8 cellular contexts compared by ENCODE assay signal in genomic region chr9:89436963-89437625, GRCh38.
DNase-seq lines count a peak whose midpoint lies in the region; ATAC-seq, FAIRE-seq and TF ChIP-seq lines count a peak whose summit lies in the region.

No MANE protein-coding gene starts in this region.

- FAIRE-seq in kidney (lab: Jason Lieb, UNC): no peak

- peaks cover 94% of the 10 kb centered on the region for H3K4me1 ChIP-seq in KMS-11 (ENCODE audit: low read depth, poor library complexity, severe bottlenecking)
- H3K4me1 ChIP-seq in kidney (ENCODE audit: control insufficient read depth in 1 of 2, insufficient read depth in 1 of 2, low read depth in 1 of 2, low read length in 2 of 2): peaks cover 34 to 60% of the 10 kb centered on the region in 2 donors

- intact Hi-C loops in kidney (cut with DNase I): no loop called here
- intact Hi-C loops in posterior vena cava (cut with DNase I): no loop called here

- no peaks in the 10 kb centered on the region; the same call in 1 of the 2 replicates for H3K36me3 ChIP-seq in KMS-11 (ENCODE audit: insufficient read depth)
- no peaks in the 10 kb centered on the region for H3K36me3 ChIP-seq in kidney (ENCODE audit: control insufficient read depth in 1 of 2, insufficient read depth in 2 of 2, low read length in 2 of 2)

- no peaks in the 10 kb centered on the region for H4K20me1 ChIP-seq in KMS-11 (ENCODE audit: insufficient read depth)

- no peak for TF ChIP-seq CTCF in KMS-11 (conservative IDR thresholded peaks at IDR 0.05; ENCODE audit: low read depth, low read length)
- TF ChIP-seq CTCF in kidney (IDR thresholded peaks at IDR 0.05; ENCODE audit: borderline replicate concordance, extremely low read depth, insufficient read depth): no peak

- H3K27ac ChIP-seq in KMS-11 (peak overlapping the region; percentile 81), kidney (ENCODE audit: low read depth in 2 of 2, low read length in 2 of 2) (peak overlapping the region; percentile 35 to 40)

- H3K4me3 ChIP-seq in KMS-11 (IDR thresholded peaks at IDR 0.05; ENCODE audit: insufficient read depth, low read depth, low read length) (no peak overlapping the region), kidney (ENCODE audit: low read length in 2 of 2) (no peak overlapping the region)

- H3K9me3 ChIP-seq in kidney (ENCODE audit: control insufficient read depth in 1 of 2, low read length in 2 of 2): no peaks in the 10 kb centered on the region

- DNase-seq in activated CD4-positive, alpha-beta T cell treated with anti-CD3 and anti-CD28 coated beads, Interleukin-2, amount 50 U/mL, for 4 hours: peak; percentile 47 to 57
- DNase-seq in kidney (peak; percentile 93), T1000 (lab: John Stamatoyannopoulos, UW) (no peak), KG1 (lab: John Stamatoyannopoulos, UW) (no peak), posterior vena cava (ENCODE audit: low spot score) (no peak), mesenteric fat pad (ENCODE audit: low spot score) (no peak)

- H3K9ac ChIP-seq in KMS-11: peak overlapping the region; percentile 22; the same call in 1 of the 2 replicates
- H3K9ac ChIP-seq in kidney (ENCODE audit: low read length in 2 of 2): no peak overlapping the region

- no peaks in the 10 kb centered on the region for H3K27me3 ChIP-seq in KMS-11 (ENCODE audit: insufficient read depth, low read depth)

- no peak overlapping the region for H2AFZ ChIP-seq in KMS-11 (ENCODE audit: low read depth)

- peak; percentile 48 for ATAC-seq in GM18909 (IDR thresholded peaks at IDR 0.05; ENCODE audit: poor library complexity, unreplicated experiment)

- peaks cover 67% of the 10 kb centered on the region for H3K79me2 ChIP-seq in KMS-11 (ENCODE audit: insufficient read depth, low read depth)

- H3K4me2 ChIP-seq in KMS-11: peak overlapping the region; percentile 63

Comparison
In these comparisons a context has a peak if more than half of its experiments do, and no peak if none do; other contexts are left out.
1. DNase-seq: peak in activated CD4-positive, alpha-beta T cell treated with anti-CD3 and anti-CD28 coated beads, Interleukin-2, amount 50 U/mL, for 4 hours (2 of 2) and kidney (single experiment); none in T1000 (single experiment), KG1 (single experiment), posterior vena cava (single experiment) and mesenteric fat pad (single experiment).